In the genomic region with DNA sequence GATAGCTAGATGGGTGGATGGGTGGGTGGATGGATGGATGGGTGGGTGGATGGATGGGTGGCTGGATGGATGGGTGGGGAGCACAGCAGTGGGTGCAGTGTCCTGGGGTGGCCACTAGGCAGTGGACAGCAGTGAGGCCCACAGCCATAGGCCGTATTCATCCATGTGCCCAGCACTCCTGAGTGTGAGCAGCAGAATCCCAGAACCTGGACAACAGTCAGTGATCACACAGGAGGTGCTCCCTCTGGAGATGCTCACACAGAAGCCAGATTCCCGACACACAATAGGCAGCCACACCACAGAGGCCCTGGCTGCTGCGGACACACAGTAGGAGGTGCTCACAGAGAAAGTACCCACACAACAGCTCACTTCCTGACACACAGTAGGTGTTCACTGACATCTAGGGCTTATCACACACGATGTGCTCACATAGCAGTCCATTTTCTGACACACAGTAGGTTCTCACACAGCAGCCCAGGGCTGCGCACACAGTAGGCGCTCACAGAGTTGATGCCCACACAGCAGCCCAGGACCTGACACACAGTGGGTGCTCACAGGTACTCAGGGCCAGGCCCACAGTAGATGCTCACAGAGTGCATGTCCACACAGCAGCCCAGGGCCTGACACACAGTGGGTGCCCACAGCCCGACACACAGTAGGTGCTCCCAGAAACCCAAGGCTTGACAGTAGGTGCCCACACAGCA, we compare ENCODE assay signal across 21 cellular contexts.
"Had no signal": no experiment of that assay in that cellular context is flagged by ENCODE, and none has a peak within 500 bp of the region (broad histone marks: within the 10 kb centered on the region; RNA-seq: fewer than 3 reads in every experiment).

No MANE protein-coding gene starts in this region.

- H3K4me3 ChIP-seq: esophagus squamous epithelium, heart right ventricle, pancreas, prostate gland, spleen, tibial nerve had no signal

- H3K9me3 ChIP-seq: esophagus squamous epithelium, heart right ventricle, pancreas, prostate gland, spleen, tibial nerve had no signal

- FAIRE-seq: colon, pancreas had no signal

- H3K4me1 ChIP-seq: pancreas, prostate gland had no signal

- H3K27me3 ChIP-seq: pancreas, tibial nerve had no signal

- ATAC-seq: activated CD4-positive, alpha-beta T cell treated with anti-CD3 and anti-CD28 coated beads for 36 hours; activated CD8-positive, alpha-beta memory T cell treated with anti-CD3 and anti-CD28 coated beads, Interleukin-2, amount 10 ng/mL, durations not matched to agents 7 days and 5 days; activated CD8-positive, alpha-beta T cell treated with anti-CD3 and anti-CD28 coated beads, Interleukin-2, amount 10 ng/mL, durations not matched to agents 7 days and 5 days; activated naive CD4-positive, alpha-beta T cell treated with anti-CD3 and anti-CD28 coated beads, Interleukin-2, amount 50 U/mL, for 72 hours; heart right ventricle; naive thymus-derived CD4-positive, alpha-beta T cell; pancreas had no signal

- H3K27ac ChIP-seq: esophagus squamous epithelium, heart right ventricle, pancreas, prostate gland, spleen had no signal

- H3K36me3 ChIP-seq: esophagus squamous epithelium, heart right ventricle, prostate gland, spleen had no signal

- DNase-seq: activated CD4-positive, alpha-beta T cell treated with anti-CD3 and anti-CD28 coated beads for 36 hours; activated CD4-positive, CD25-positive, alpha-beta regulatory T cell; activated CD8-positive, alpha-beta memory T cell treated with anti-CD3 and anti-CD28 coated beads, Interleukin-2, amount 10 ng/mL, durations not matched to agents 7 days and 5 days; activated CD8-positive, alpha-beta T cell treated with anti-CD3 and anti-CD28 coated beads, Interleukin-2, amount 10 ng/mL, durations not matched to agents 7 days and 5 days; activated T-cell treated with anti-CD3 and anti-CD28 coated beads, Interleukin-2, amount 50 U/mL, for 48 hours; dermis blood vessel endothelial cell; effector CD4-positive, alpha-beta T cell; esophagus squamous epithelium; foreskin melanocyte; heart right ventricle; midbrain; naive thymus-derived CD4-positive, alpha-beta T cell; retina; spleen; stimulated activated naive CD4-positive, alpha-beta T cell treated with Interleukin-2 at 50 U/mL for 16 hours; T-helper 2 cell had no signal
